8 cellular contexts compared by ENCODE assay signal in genomic region chr22:29553391-29554224, GRCh38. TPM values are rescaled to one million over a fixed set of nuclear protein-coding genes. Genes with fewer than 3 reads are reported as not detected.
A peak's percentile ranks its signal among the peaks of the same experiment; 100 is the strongest.
DNase-seq lines count a peak whose midpoint lies in the region; ATAC-seq and TF ChIP-seq lines count a peak whose summit lies in the region.

TSS of gene THOC5 (minus strand) at chr22:29553757. CDS start at chr22:29549147, 4,610 bp downstream.

- TSS peak; percentile 93 for BruUV-seq in Caco-2 (replicated peaks; lab: Mats Ljungman, UMichigan)

- CTCF ChIA-PET in Caco-2 (lab: Charles Lee), result interaction anchor here (0.5 to 1.5 kb wide), 16 partner anchors 10 to 706 kb away, joined by 3 to 15 read pairs (median 6); partner anchors contain the start of gene AP1B1
- CTCF ChIA-PET in activated CD8-positive, alpha-beta memory T cell treated with anti-CD3 and anti-CD28 coated beads for 36 hours (lab: Charles Lee), result interaction anchor here (0.7 to 2.1 kb wide), 4 partner anchors 13 to 165 kb away, joined by 3 to 6 read pairs (median 4); partner anchors contain the start of gene AP1B1

- DNase-seq in Caco-2, result peak; percentile 95 to 96
- DNase-seq in HT1080 (ENCODE audit: low read depth), result peak; percentile 97
- peak; percentile 95 to 96 for DNase-seq in NOMO-1 (lab: John Stamatoyannopoulos, UW; ENCODE audit: unreplicated experiment in 2 of 2)
- peak; percentile 74 to 81 (median 80) for DNase-seq in effector memory CD4-positive, alpha-beta T cell
- DNase-seq in medulla oblongata (ENCODE audit: extremely low spot score), result peak; percentile 98
- DNase-seq in stimulated activated CD8-positive, alpha-beta memory T cell treated with anti-CD3 and anti-CD28 coated beads, Interleukin-12 subunit alpha, Interleukin-12 subunit beta, amount 100 ng/mL, for 1 hour (ENCODE audit: low read depth), result peak; percentile 78

- no peaks in the 10 kb centered on the region for H3K27me3 Mint-ChIP-seq in Caco-2 (ENCODE audit: insufficient read depth, unreplicated experiment)

- H3K9me3 ChIP-seq in Caco-2, result no peaks in the 10 kb centered on the region
- H3K9me3 ChIP-seq in effector memory CD4-positive, alpha-beta T cell (ENCODE audit: control insufficient read depth, low read length), result no peaks in the 10 kb centered on the region

- TF ChIP-seq CTCF in Caco-2 (IDR thresholded peaks at IDR 0.05; ENCODE audit: insufficient read depth in 1 of 2, low read depth in 1 of 2, low read length in 1 of 2, severe bottlenecking in 1 of 2, unreplicated experiment in 1 of 2), result peak; percentile 56 to 74

- H3K4me1 Mint-ChIP-seq in Caco-2 (ENCODE audit: low read depth, unreplicated experiment), result no peaks in the 10 kb centered on the region

- H3K4me1 ChIP-seq in Caco-2, result 0 out of 2 replicates have a peak, but pooled peaks cover 6% of the 10 kb centered on the region
- H3K4me1 ChIP-seq in effector memory CD4-positive, alpha-beta T cell (ENCODE audit: control insufficient read depth, insufficient read depth, low read length, poor library complexity, severe bottlenecking), result peaks cover 7% of the 10 kb centered on the region

- peaks cover 4% of the 10 kb centered on the region for H3K36me3 ChIP-seq in Caco-2 (ENCODE audit: control insufficient read depth, insufficient read depth, low read length)
- H3K36me3 ChIP-seq in effector memory CD4-positive, alpha-beta T cell (ENCODE audit: control insufficient read depth, insufficient read depth, low read length), result peaks cover 24% of the 10 kb centered on the region

- peak; percentile 92 for ATAC-seq in GM21360 (IDR thresholded peaks at IDR 0.05; ENCODE audit: unreplicated experiment)

- H3K4me3 ChIP-seq in Caco-2 (ENCODE audit: low read depth, low read length), result peak within 1 kb of the TSS; percentile 92
- peak within 1 kb of the TSS; percentile 80 for H3K4me3 ChIP-seq in effector memory CD4-positive, alpha-beta T cell (ENCODE audit: insufficient read depth, low read depth, low read length, poor library complexity, severe bottlenecking)

- H3K36me3 Mint-ChIP-seq in Caco-2 (ENCODE audit: insufficient read depth, unreplicated experiment), result peaks cover 34% of the 10 kb centered on the region

- H3K27ac Mint-ChIP-seq in Caco-2 (ENCODE audit: unreplicated experiment), result peak within 1 kb of the TSS; percentile 88

- no peaks in the 10 kb centered on the region for H3K9me3 Mint-ChIP-seq in Caco-2 (ENCODE audit: unreplicated experiment)

- H3K27ac ChIP-seq in effector memory CD4-positive, alpha-beta T cell (ENCODE audit: insufficient read depth, low read length, poor library complexity, severe bottlenecking), result peak within 1 kb of the TSS; percentile 80

- POLR2A ChIA-PET in Caco-2 (lab: Charles Lee), result interaction anchor here (0.6 to 1.4 kb wide), 6 partner anchors 14 to 330 kb away, joined by 3 to 11 read pairs (median 6); partner anchors contain the start of genes MTMR3 and NIPSNAP1
- POLR2A ChIA-PET in activated CD8-positive, alpha-beta memory T cell treated with anti-CD3 and anti-CD28 coated beads for 36 hours (lab: Charles Lee), result interaction anchor here (0.5 to 1.8 kb wide), 7 partner anchors 27 to 870 kb away, joined by 3 to 13 read pairs (median 4); partner anchors contain the start of gene NIPSNAP1

- H3K4me3 Mint-ChIP-seq in Caco-2 (ENCODE audit: unreplicated experiment), result peak within 1 kb of the TSS; percentile 88

- intact Hi-C loops in Caco-2 (cut with micrococcal nuclease; ENCODE audit: unreplicated experiment), result loop anchor here (5.0 kb wide), 1 partner anchor 49 kb away; the partner anchor contains the start of gene NF2

- H3K27me3 ChIP-seq in Caco-2 (replicated peaks; ENCODE audit: control insufficient read depth, insufficient read depth, low read length), result no peaks in the 10 kb centered on the region
- no peaks in the 10 kb centered on the region for H3K27me3 ChIP-seq in effector memory CD4-positive, alpha-beta T cell (replicated peaks; ENCODE audit: control insufficient read depth, insufficient read depth, low read length, poor library complexity, severe bottlenecking)

RNA-seq across cellular contexts. Expression of gene THOC5, which starts in this region (rescaled TPM):
- 61.1 and 74.6 TPM in 2 replicates for total RNA-seq in Caco-2 (2022)
- 97.2 and 105 TPM in 2 replicates for total RNA-seq in HT1080 (2014; rRNA removed; shearing (Covaris generic))
- polyA plus RNA-seq in HT1080 (2015; cell fraction: cytosol; rRNA removed), result 61.8 and 65.3 TPM in 2 replicates
- polyA plus RNA-seq in HT1080 (2015; cell fraction: nucleus; rRNA removed), result 106 and 109 TPM in 2 replicates
- 10 to 100 TPM; 60.6 to 65.2 TPM for total RNA-seq in activated CD8-positive, alpha-beta memory T cell treated with anti-CD3 and anti-CD28 coated beads for 36 hours

Comparison
In these comparisons a context has a peak if more than half of its experiments do, and no peak if none do; other contexts are left out.
1. Peak in every context shown above with its lines: DNase-seq, ATAC-seq, H3K4me3 ChIP-seq and H3K27ac ChIP-seq.